In genomic region chr18:11149441-11150270, GRCh38 we compare ENCODE assay signal across 8 cellular contexts. TPM values are rescaled to one million over a fixed set of nuclear protein-coding genes. Genes with fewer than 3 reads are reported as not detected.
DNase-seq lines count a peak whose midpoint lies in the region; ATAC-seq and TF ChIP-seq lines count a peak whose summit lies in the region.

Gene PIEZO2 (minus strand): TSS chr18:11149569. CDS start chr18:11148588, 981 bp downstream.

- H3K36me3 ChIP-seq in ascending aorta = no peaks in the 10 kb centered on the region

- intact Hi-C loops in ascending aorta (cut with DNase I) = loop anchor here (2.0 to 10.0 kb wide), 2 partner anchors 29 to 585 kb away; no protein-coding TSS in a partner anchor

- TF ChIP-seq CTCF in ascending aorta (IDR thresholded peaks at IDR 0.05) = no peak

- ATAC-seq in GM18520 (IDR thresholded peaks at IDR 0.05; ENCODE audit: unreplicated experiment) (peak; percentile 71), HG03342 (IDR thresholded peaks at IDR 0.05; ENCODE audit: unreplicated experiment) (peak; percentile 64)

- no peak within 1 kb of the TSS for H3K27ac ChIP-seq in ascending aorta
- H3K27ac ChIP-seq in skin epidermis = peak within 1 kb of the TSS in 5 of 21 experiments; percentile 1 to 54 (median 13)

- peaks cover 9% of the 10 kb centered on the region for H3K27me3 ChIP-seq in ascending aorta

- H3K4me3 ChIP-seq in ascending aorta (peak within 1 kb of the TSS; percentile 57 to 84), iPS-18c (ENCODE audit: insufficient read depth, low read depth, low read length) (peak within 1 kb of the TSS; percentile 60), skin epidermis (peak within 1 kb of the TSS; percentile 7 to 43 (median 23))

- DNase-seq in A172 (ENCODE audit: low spot score) = peak; percentile 19
- peak in 1 of 2 donors; percentile 82 for DNase-seq in ascending aorta (ENCODE audit: low spot score in 2 of 2)
- no peak for DNase-seq in NCI-H146 treated with DMSO at 0.1 percent for 48 hours (lab: John Stamatoyannopoulos, UW; ENCODE audit: unreplicated experiment)
- DNase-seq in HCEC 1CT = no peak

- peaks cover 10% of the 10 kb centered on the region in 2 donors for H3K4me1 ChIP-seq in ascending aorta

- H3K9me3 ChIP-seq in ascending aorta (no peaks in the 10 kb centered on the region), iPS-18c (ENCODE audit: control insufficient read depth, insufficient read depth, low read length) (no peaks in the 10 kb centered on the region)

RNA-seq across cellular contexts. Expression of gene PIEZO2, which starts in this region (rescaled TPM):
- total RNA-seq in A172 (2014; rRNA removed; shearing (Covaris generic)) = 1.8 and 2.5 TPM in 2 replicates
- 3.1 TPM for total RNA-seq in ascending aorta
